In the genomic region with DNA sequence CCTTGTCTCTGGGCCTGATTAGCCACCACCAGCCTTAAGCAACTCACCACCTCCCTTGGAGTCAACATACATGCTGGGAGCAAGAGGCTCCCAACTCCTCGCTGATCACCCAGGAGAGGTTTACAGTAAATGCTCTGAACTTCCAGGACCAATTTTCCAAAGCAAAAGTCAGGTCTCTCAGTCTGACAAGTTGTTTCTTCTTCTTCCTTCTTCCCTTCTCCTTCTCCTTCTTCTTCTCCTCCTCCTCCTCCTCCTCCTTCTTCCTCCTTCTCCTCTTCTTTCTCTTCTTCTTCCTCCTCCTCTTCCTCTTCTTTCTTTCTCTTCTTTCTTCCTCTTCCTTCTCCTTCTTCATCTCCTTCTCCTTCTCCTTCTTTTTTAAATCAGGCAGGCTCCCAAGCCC, we compare ENCODE assay signal across 23 cellular contexts.
A peak's percentile ranks its signal among the peaks of the same experiment; 100 is the strongest.
DNase-seq lines count a peak whose midpoint lies in the region; ATAC-seq, FAIRE-seq and TF ChIP-seq lines count a peak whose summit lies in the region.
"Had no signal": no experiment of that assay in that cellular context is flagged by ENCODE, and none has a peak within 500 bp of the region (broad histone marks: within the 10 kb centered on the region; RNA-seq: fewer than 3 reads in every experiment).

No MANE protein-coding gene starts in this region.

- H2BK20ac ChIP-seq in H1 (ENCODE audit: low read length): no peak overlapping the region

- H4K20me1 ChIP-seq in H1 (replicated peaks in 1 of 2; ENCODE audit: control insufficient read depth in 1 of 2, insufficient read depth in 2 of 2, low read length in 2 of 2): no peaks in the 10 kb centered on the region
- H4K20me1 ChIP-seq in HepG2 (ENCODE audit: insufficient read depth, low read length): 0 out of 2 replicates have a peak, but pooled peaks cover under 1% of the 10 kb centered on the region
- H4K20me1 ChIP-seq: BLaER1 treated with 17β-estradiol and CSF1 and Interleukin-3, amounts not matched to agents 10 nM and 100 nM had no signal

- TF ChIP-seq EP300 in H1 (IDR thresholded peaks at IDR 0.05; ENCODE audit: borderline replicate concordance in 1 of 2, low read depth in 2 of 2, low read length in 2 of 2) (no peak), HepG2 (IDR thresholded peaks at IDR 0.05; ENCODE audit: low read depth in 2 of 2, low read length in 2 of 2) (no peak), HepG2 (CRISPR knock-in tag; IDR thresholded peaks at IDR 0.05; ENCODE audit: borderline replicate concordance) (no peak)

- no peak for DNase-seq in activated naive CD8-positive, alpha-beta T cell treated with anti-CD3 and anti-CD28 coated beads, Interleukin-2, amount 10 ng/mL, durations not matched to agents 7 days and 5 days
- no peak for DNase-seq in activated naive CD8-positive, alpha-beta T cell treated with anti-CD3 and anti-CD28 coated beads for 36 hours
- DNase-seq in WTC11 (ENCODE audit: low spot score) (no peak), H1 (ENCODE audit: low read depth in 1 of 2, low spot score in 2 of 2) (no peak), HepG2 (ENCODE audit: low spot score) (no peak), NCI-H1417 (lab: John Stamatoyannopoulos, UW) (no peak), NCI-H2196 treated with DMSO at 0.1 percent for 48 hours (lab: John Stamatoyannopoulos, UW; ENCODE audit: unreplicated experiment) (no peak), amniotic stem cell (lab: John Stamatoyannopoulos, UW) (no peak)
- DNase-seq: AML-193; Calu3; CD4-positive, alpha-beta T cell; CD8-positive, alpha-beta T cell; DMS79 treated with DMSO at 0.1 percent for 48 hours had no signal

- H3K4me3 ChIP-seq in H1 (ENCODE audit: extremely low read depth in 1 of 4, insufficient read depth in 2 of 4, low read depth in 3 of 4, low read length in 4 of 4) (no peak overlapping the region), HepG2 (replicated peaks in 1 of 3; ENCODE audit: insufficient read depth in 1 of 3, low read depth in 2 of 3, low read length in 3 of 3) (no peak overlapping the region)
- H3K4me3 ChIP-seq: A549; BLaER1 treated with 17β-estradiol and CSF1 and Interleukin-3, amounts not matched to agents 10 nM and 100 nM had no signal

- 0 out of 2 replicates have a peak overlapping the region, but pooled peaks have one; percentile 39 for H2BK12ac ChIP-seq in H1 (ENCODE audit: low read depth, low read length)

- H3K79me2 ChIP-seq in H1 (ENCODE audit: control insufficient read depth in 1 of 2, insufficient read depth in 2 of 2, low read length in 2 of 2) (no peaks in the 10 kb centered on the region), HepG2 (ENCODE audit: insufficient read depth, low read length) (no peaks in the 10 kb centered on the region)

- H3K27me3 ChIP-seq in H1 (replicated peaks in 1 of 4; ENCODE audit: control insufficient read depth in 3 of 4, extremely low read depth in 1 of 4, insufficient read depth in 3 of 4, low read length in 3 of 4): peaks cover 0 to 13% (median 6%) of the 10 kb centered on the region in 4 experiments; a peak in 5 of 7 replicates
- H3K27me3 ChIP-seq in HepG2 (ENCODE audit: control insufficient read depth in 1 of 2, insufficient read depth in 2 of 2, low read length in 2 of 2): peaks cover 5 to 39% of the 10 kb centered on the region in 2 experiments; a peak in 4 of 5 replicates

- in situ Hi-C loops in HepG2 (cut with HindIII; ENCODE audit: extremely low pct_ligation_motif_present, low pct_unique_long_range_greater_than_20kb): no loop called here

- H3K4ac ChIP-seq in H1 (replicated peaks; ENCODE audit: insufficient read length, low read depth, low read length): no peak overlapping the region

- peaks cover 60% of the 10 kb centered on the region for H3K27me3 Mint-ChIP-seq in activated naive CD8-positive, alpha-beta T cell treated with anti-CD3 and anti-CD28 coated beads, Interleukin-2, amount 10 ng/mL, durations not matched to agents 7 days and 5 days
- peaks cover 59% of the 10 kb centered on the region for H3K27me3 Mint-ChIP-seq in activated naive CD8-positive, alpha-beta T cell treated with anti-CD3 and anti-CD28 coated beads for 36 hours
- H3K27me3 Mint-ChIP-seq in WTC11 (ENCODE audit: low read depth): peaks cover 28% of the 10 kb centered on the region

- no peak overlapping the region for H2AK5ac ChIP-seq in H1 (ENCODE audit: low read depth, low read length)

- H3K9me3 ChIP-seq in H1 (ENCODE audit: insufficient read depth in 2 of 2, low read depth in 1 of 2, low read length in 1 of 2) (peaks cover 0 to 14% of the 10 kb centered on the region in 2 experiments; a peak in 2 of 4 replicates), HepG2 (ENCODE audit: low read length) (no peaks in the 10 kb centered on the region)
- H3K9me3 ChIP-seq: A549, Caco-2 had no signal

- TF ChIP-seq POLR2A in H1 (IDR thresholded peaks at IDR 0.05; ENCODE audit: control extremely low read depth in 1 of 2, low read depth in 2 of 2, low read length in 2 of 2): no peak
- no peak for TF ChIP-seq POLR2A in HepG2 (IDR thresholded peaks at IDR 0.05; ENCODE audit: insufficient read depth in 1 of 2, low read depth in 2 of 2, low read length in 2 of 2)

- no peak overlapping the region for H2BK120ac ChIP-seq in H1 (replicated peaks; ENCODE audit: low read depth, low read length)

- no peaks in the 10 kb centered on the region for H3K9me3 Mint-ChIP-seq in activated naive CD8-positive, alpha-beta T cell treated with anti-CD3 and anti-CD28 coated beads, Interleukin-2, amount 10 ng/mL, durations not matched to agents 7 days and 5 days
- H3K9me3 Mint-ChIP-seq in activated naive CD8-positive, alpha-beta T cell treated with anti-CD3 and anti-CD28 coated beads for 36 hours: peaks cover 3% of the 10 kb centered on the region
- H3K9me3 Mint-ChIP-seq in WTC11: peaks cover 21% of the 10 kb centered on the region
- H3K9me3 Mint-ChIP-seq: CD8-positive, alpha-beta T cell had no signal

- CTCF ChIA-PET in WTC11 (lab: Charles Lee) (interaction anchor here (0.7 kb wide), 1 partner anchor 14 kb away, joined by 5 read pairs; no protein-coding TSS in a partner anchor), H1 (lab: Charles Lee; ENCODE audit: partially characterized antibody) (interaction anchor here (0.7 to 2.1 kb wide), 3 partner anchors 16 to 47 kb away, joined by 3 to 11 read pairs (median 3); no protein-coding TSS in a partner anchor), HepG2 (lab: Yijun Ruan, JAX; ENCODE audit: low intra/inter-chr PET ratio, low total read pairs) (no interaction called here)

- no peak overlapping the region for H3K14ac ChIP-seq in H1 (ENCODE audit: insufficient read length)

- TF ChIP-seq RAD21 in H1 (IDR thresholded peaks at IDR 0.05 in 1 of 2, conservative IDR thresholded peaks at IDR 0.05 in 1 of 2; ENCODE audit: low read depth in 2 of 2, low read length in 2 of 2): no peak
- no peak for TF ChIP-seq RAD21 in HepG2 (CRISPR knock-in tag; IDR thresholded peaks at IDR 0.05)

- no peak overlapping the region for H3K56ac ChIP-seq in H1 (replicated peaks; ENCODE audit: insufficient read length, low read depth, low read length)

- H3K79me1 ChIP-seq in H1 (ENCODE audit: low read depth, low read length): no peaks in the 10 kb centered on the region

- H4K8ac ChIP-seq in H1 (ENCODE audit: extremely low read depth, insufficient read depth, low read length): no peak overlapping the region

- no TSS peak for BruUV-seq in HepG2 (replicated peaks; lab: Mats Ljungman, UMichigan)

- H3K27ac Mint-ChIP-seq in activated naive CD8-positive, alpha-beta T cell treated with anti-CD3 and anti-CD28 coated beads, Interleukin-2, amount 10 ng/mL, durations not matched to agents 7 days and 5 days: peak overlapping the region; percentile 11
- H3K27ac Mint-ChIP-seq in activated naive CD8-positive, alpha-beta T cell treated with anti-CD3 and anti-CD28 coated beads for 36 hours: no peak overlapping the region
- H3K27ac Mint-ChIP-seq in WTC11: no peak overlapping the region
- H3K27ac Mint-ChIP-seq: B cell; CD4-positive, alpha-beta T cell; CD8-positive, alpha-beta T cell had no signal

- 89% methylated on average over 1 of the region's 1 CpG; no CpG with 5 or more reads in 1 of the 2 experiments for WGBS in H1 (ENCODE audit: extremely low coverage in 1 of 2, insufficient coverage in 1 of 2, insufficient read length in 1 of 2, insufficient replicate concordance in 2 of 2, low coverage in 1 of 2, low lambda C conversion rate in 2 of 2, missing lambda C conversion rate in 1 of 2), 2 experiments
- 0% methylated on average over 1 of the region's 1 CpG for WGBS in HepG2 (ENCODE audit: low lambda C conversion rate)

- H3K4me1 ChIP-seq in H1 (replicated peaks in 1 of 4; ENCODE audit: control insufficient read depth in 3 of 4, insufficient read depth in 4 of 4, low read length in 3 of 4) (peaks cover 0 to 13% (median 7%) of the 10 kb centered on the region in 4 experiments; a peak in 6 of 7 replicates), HepG2 (ENCODE audit: insufficient read depth, low read length) (peaks cover 21% of the 10 kb centered on the region)
- H3K4me1 ChIP-seq: A549, Caco-2 had no signal

- no peak overlapping the region for H3K23ac ChIP-seq in H1 (ENCODE audit: insufficient read length)

- POLR2A ChIA-PET in activated naive CD8-positive, alpha-beta T cell treated with anti-CD3 and anti-CD28 coated beads, Interleukin-2, amount 10 ng/mL, durations not matched to agents 7 days and 5 days (lab: Charles Lee): no interaction called here
- POLR2A ChIA-PET in WTC11 (lab: Charles Lee) (no interaction called here), H1 (lab: Charles Lee; ENCODE audit: partially characterized antibody) (no interaction called here), HepG2 (lab: Yijun Ruan, JAX) (no interaction called here)

- ATAC-seq in activated naive CD8-positive, alpha-beta T cell treated with anti-CD3 and anti-CD28 coated beads, Interleukin-2, amount 10 ng/mL, durations not matched to agents 7 days and 5 days (ENCODE audit: low read depth): no peak
- ATAC-seq in WTC11 (no peak), HepG2 (no peak)
- ATAC-seq: A549; CD8-positive, alpha-beta T cell had no signal

- H2BK15ac ChIP-seq in H1 (ENCODE audit: low read length): peak overlapping the region; percentile 97; the same call in 1 of the 2 replicates

- no peak overlapping the region for H2AFZ ChIP-seq in H1 (ENCODE audit: low read length)
- H2AFZ ChIP-seq in HepG2 (ENCODE audit: low read length): no peak overlapping the region

- no peak overlapping the region for H3K4me3 Mint-ChIP-seq in activated naive CD8-positive, alpha-beta T cell treated with anti-CD3 and anti-CD28 coated beads, Interleukin-2, amount 10 ng/mL, durations not matched to agents 7 days and 5 days
- no peak overlapping the region for H3K4me3 Mint-ChIP-seq in activated naive CD8-positive, alpha-beta T cell treated with anti-CD3 and anti-CD28 coated beads for 36 hours
- no peak overlapping the region for H3K4me3 Mint-ChIP-seq in WTC11
- H3K4me3 Mint-ChIP-seq: B cell; CD4-positive, alpha-beta T cell; CD8-positive, alpha-beta T cell had no signal

- H3K27ac ChIP-seq in H1 (ENCODE audit: low read depth, low read length) (no peak overlapping the region), HepG2 (ENCODE audit: extremely low read length, insufficient read depth, low read length) (no peak overlapping the region)
- H3K27ac ChIP-seq: 22Rv1; A549; BLaER1 treated with 17β-estradiol and CSF1 and Interleukin-3, amounts not matched to agents 10 nM and 100 nM; C4-2B had no signal

- peaks cover 2% of the 10 kb centered on the region for H3K4me1 Mint-ChIP-seq in activated naive CD8-positive, alpha-beta T cell treated with anti-CD3 and anti-CD28 coated beads, Interleukin-2, amount 10 ng/mL, durations not matched to agents 7 days and 5 days
- H3K4me1 Mint-ChIP-seq in activated naive CD8-positive, alpha-beta T cell treated with anti-CD3 and anti-CD28 coated beads for 36 hours: peaks cover 2% of the 10 kb centered on the region
- H3K4me1 Mint-ChIP-seq in WTC11: peaks cover 12% of the 10 kb centered on the region

- no peaks in the 10 kb centered on the region for H3K36me3 Mint-ChIP-seq in activated naive CD8-positive, alpha-beta T cell treated with anti-CD3 and anti-CD28 coated beads, Interleukin-2, amount 10 ng/mL, durations not matched to agents 7 days and 5 days
- H3K36me3 Mint-ChIP-seq in activated naive CD8-positive, alpha-beta T cell treated with anti-CD3 and anti-CD28 coated beads for 36 hours: no peaks in the 10 kb centered on the region
- H3K36me3 Mint-ChIP-seq in WTC11: peaks cover 15% of the 10 kb centered on the region
- H3K36me3 Mint-ChIP-seq: CD8-positive, alpha-beta T cell had no signal

- H3K36me3 ChIP-seq in H1 (ENCODE audit: control insufficient read depth in 2 of 4, insufficient read depth in 4 of 4, low read length in 3 of 4): peaks cover 0 to 3% (median 0%) of the 10 kb centered on the region in 4 experiments; a peak in 1 of 8 replicates
- H3K36me3 ChIP-seq in HepG2 (replicated peaks in 1 of 2; ENCODE audit: control insufficient read depth in 1 of 2, insufficient read depth in 2 of 2, low read length in 2 of 2): no peaks in the 10 kb centered on the region
- H3K36me3 ChIP-seq: BLaER1 treated with 17β-estradiol and CSF1 and Interleukin-3, amounts not matched to agents 10 nM and 100 nM had no signal

- H3K4me2 ChIP-seq in H1 (ENCODE audit: insufficient read depth in 1 of 2, low read depth in 2 of 2, low read length in 2 of 2) (no peak overlapping the region), HepG2 (ENCODE audit: low read depth, low read length) (no peak overlapping the region)
- H3K4me2 ChIP-seq: A549 had no signal

- no peak overlapping the region for H3K9ac ChIP-seq in H1 (replicated peaks in 1 of 4; ENCODE audit: extremely low read depth in 1 of 4, low read depth in 3 of 4, low read length in 3 of 4)
- no peak overlapping the region for H3K9ac ChIP-seq in HepG2 (ENCODE audit: insufficient read depth, low read depth, low read length)
- H3K9ac ChIP-seq: BLaER1 treated with 17β-estradiol and CSF1 and Interleukin-3, amounts not matched to agents 10 nM and 100 nM had no signal

- H3K18ac ChIP-seq in H1 (ENCODE audit: extremely low read depth, low read length): no peak overlapping the region

- H3K23me2 ChIP-seq in H1 (ENCODE audit: low read depth, low read length): peaks cover 7% of the 10 kb centered on the region; the same call in 1 of the 2 replicates

- intact Hi-C loops in HepG2 (cut with micrococcal nuclease; ENCODE audit: unreplicated experiment): no loop called here

- no peak overlapping the region for H4K5ac ChIP-seq in H1 (ENCODE audit: insufficient read length, low read depth, low read length)

- no peak for FAIRE-seq in H1 (lab: Jason Lieb, UNC)
- FAIRE-seq in HepG2 (lab: Jason Lieb, UNC): no peak
- FAIRE-seq: A549, D721Med, G401.6, GM12891, GM19239 had no signal

- no peak overlapping the region for H2BK5ac ChIP-seq in H1 (ENCODE audit: low read depth, low read length)

- no peak overlapping the region for H4K91ac ChIP-seq in H1 (replicated peaks; ENCODE audit: insufficient read length, low read length)

- TF ChIP-seq CTCF in WTC11 (IDR thresholded peaks at IDR 0.05): no peak
- no peak for TF ChIP-seq CTCF in H1 (IDR thresholded peaks at IDR 0.05; ENCODE audit: control extremely low read depth in 1 of 3, insufficient read depth in 1 of 3, low read depth in 1 of 3, low read length in 3 of 3)
- TF ChIP-seq CTCF in HepG2 (CRISPR knock-in tag; IDR thresholded peaks at IDR 0.05): no peak
